8 cellular contexts compared by ENCODE assay signal in genomic region chr19:2578391-2578826, GRCh38.
DNase-seq lines count a peak whose midpoint lies in the region; ATAC-seq lines count a peak whose summit lies in the region.

No MANE protein-coding gene starts in this region.

- peak overlapping the region; percentile 82 for H3K9ac ChIP-seq in GM23248
- H3K9ac ChIP-seq in iPS-15b (ENCODE audit: low read depth, low read length) = no peak overlapping the region
- peak overlapping the region; percentile 84 for H3K9ac ChIP-seq in skeletal muscle satellite cell (ENCODE audit: low read depth, low read length)

- no peaks in the 10 kb centered on the region for H3K9me3 ChIP-seq in GM23248 (ENCODE audit: low read depth)
- no peaks in the 10 kb centered on the region for H3K9me3 ChIP-seq in iPS-15b (ENCODE audit: control insufficient read depth, insufficient read depth, low read length)
- no peaks in the 10 kb centered on the region for H3K9me3 ChIP-seq in skeletal muscle satellite cell (replicated peaks; ENCODE audit: low read length)

- H3K79me2 ChIP-seq in GM23248 (ENCODE audit: insufficient read depth) = no peaks in the 10 kb centered on the region

- in situ Hi-C loops in GM23248 (cut with MboI) = no loop called here

- H3K27me3 ChIP-seq in GM23248 (replicated peaks; ENCODE audit: insufficient read depth) (no peaks in the 10 kb centered on the region), iPS-15b (ENCODE audit: control insufficient read depth, insufficient read depth, low read length) (no peaks in the 10 kb centered on the region), skeletal muscle satellite cell (ENCODE audit: control insufficient read depth, insufficient read depth, low read length) (no peaks in the 10 kb centered on the region)

- no peaks in the 10 kb centered on the region for H3K9me2 ChIP-seq in GM23248 (ENCODE audit: insufficient read depth)

- H4K20me1 ChIP-seq in GM23248 (ENCODE audit: insufficient read depth) = no peaks in the 10 kb centered on the region

- DNase-seq in GM23248 = peak; percentile 76
- DNase-seq in amniotic stem cell (lab: John Stamatoyannopoulos, UW) = peak; percentile 9
- DNase-seq in activated CD4-positive, alpha-beta T cell treated with anti-CD3 and anti-CD28 coated beads, Interleukin-2, amount 50 U/mL, for 48 hours = no peak

- H3K36me3 ChIP-seq in GM23248 (ENCODE audit: low read depth) = no peaks in the 10 kb centered on the region
- no peaks in the 10 kb centered on the region for H3K36me3 ChIP-seq in iPS-15b (ENCODE audit: control insufficient read depth, insufficient read depth, low read length)
- H3K36me3 ChIP-seq in skeletal muscle satellite cell (ENCODE audit: insufficient read depth, low read length) = no peaks in the 10 kb centered on the region

- peak overlapping the region; percentile 91 for H3K27ac ChIP-seq in GM23248

- H3K4me1 ChIP-seq in GM23248 (ENCODE audit: insufficient read depth) (peaks cover 26% of the 10 kb centered on the region), iPS-15b (ENCODE audit: control insufficient read depth, insufficient read depth, low read length) (peaks cover 10% of the 10 kb centered on the region), skeletal muscle satellite cell (ENCODE audit: control insufficient read depth, insufficient read depth, low read length) (peaks cover 43% of the 10 kb centered on the region)

- WGBS in GM23248 (ENCODE audit: low coverage in 1 of 2, low lambda C conversion rate in 2 of 2, missing lambda C conversion rate in 2 of 2), 2 experiments = 2 to 4% methylated on average over 12 of the region's 12 CpGs

- H2AFZ ChIP-seq in GM23248 = peak overlapping the region; percentile 67; the same call in 1 of the 2 replicates

- ATAC-seq in GM19328 (IDR thresholded peaks at IDR 0.05; ENCODE audit: unreplicated experiment) (no peak), GM21367 (IDR thresholded peaks at IDR 0.05; ENCODE audit: unreplicated experiment) (no peak), HG03135 (IDR thresholded peaks at IDR 0.05; ENCODE audit: unreplicated experiment) (no peak)

- H3F3A ChIP-seq in GM23248 (ENCODE audit: insufficient read depth) = peaks cover 16% of the 10 kb centered on the region

- H3K4me2 ChIP-seq in GM23248 (ENCODE audit: unreplicated experiment) = peak overlapping the region; percentile 85
- peak overlapping the region; percentile 94 for H3K4me2 ChIP-seq in skeletal muscle satellite cell (ENCODE audit: low read length)

- peak overlapping the region; percentile 80 for H3K4me3 ChIP-seq in GM23248
- peak overlapping the region; percentile 50 for H3K4me3 ChIP-seq in iPS-15b (ENCODE audit: low read depth, low read length)
- H3K4me3 ChIP-seq in skeletal muscle satellite cell (ENCODE audit: low read length) = peak overlapping the region; percentile 73

Comparison
In these comparisons a context has a peak if more than half of its experiments do, and no peak if none do; other contexts are left out.
1. DNase-seq: peak in GM23248 (single experiment) and amniotic stem cell (single experiment); none in activated CD4-positive, alpha-beta T cell treated with anti-CD3 and anti-CD28 coated beads, Interleukin-2, amount 50 U/mL, for 48 hours (0 of 2).
2. Peak in every context shown above with its lines, with median percentiles within 50 percentile points of each other: H3K4me3 ChIP-seq.